ENCODE assay signal across 24 cellular contexts in genomic region chr3:17986393-17986816, GRCh38.
"Had no signal": no experiment of that assay in that cellular context is flagged by ENCODE, and none has a peak within 500 bp of the region (broad histone marks: within the 10 kb centered on the region; RNA-seq: fewer than 3 reads in every experiment).

No MANE protein-coding gene starts in this region.

- H3K27me3 Mint-ChIP-seq: activated naive CD8-positive, alpha-beta T cell treated with anti-CD3 and anti-CD28 coated beads for 36 hours had no signal

- DNase-seq: activated CD8-positive, alpha-beta memory T cell treated with anti-CD3 and anti-CD28 coated beads for 24 hours; activated CD8-positive, alpha-beta memory T cell treated with anti-CD3 and anti-CD28 coated beads, Interleukin-2, amount 50 U/mL, for 4 hours; activated naive CD4-positive, alpha-beta T cell treated with Interleukin-2 at 50 U/mL for 16 hours; activated naive CD8-positive, alpha-beta T cell treated with anti-CD3 and anti-CD28 coated beads for 36 hours; activated T-cell treated with anti-CD3 and anti-CD28 coated beads, Interleukin-2, amount 50 U/mL, for 4 hours; amniotic stem cell; cortex of kidney; heart right ventricle; islet precursor cell; left cardiac atrium; mucosa of descending colon; naive B cell; occipital lobe; posterior cingulate gyrus; right lobe of liver; stimulated activated CD4-positive, alpha-beta T cell treated with anti-CD3 and anti-CD28 coated beads, Interleukin-1b, Interleukin-23, amount 100 ng/mL, for 48 hours; trophoblast cell had no signal

- ATAC-seq: activated T-cell treated with anti-CD3 and anti-CD28 coated beads, Interleukin-2, amount 50 U/mL, for 4 hours; left cardiac atrium; mucosa of descending colon; right lobe of liver; WTC11 had no signal

- H3K27ac Mint-ChIP-seq: activated naive CD8-positive, alpha-beta T cell treated with anti-CD3 and anti-CD28 coated beads for 36 hours; memory B cell; naive B cell; T-helper 2 cell treated with Interferon-gamma antibody and Interleukin-4, amounts not matched to agents 5 μg/mL and 100 μg/mL, for 36 hours; WTC11 had no signal

- H3K4me1 ChIP-seq: heart right ventricle, right lobe of liver had no signal

- H3K36me3 Mint-ChIP-seq: activated naive CD8-positive, alpha-beta T cell treated with anti-CD3 and anti-CD28 coated beads for 36 hours; memory B cell; naive B cell had no signal

- H3K4me3 ChIP-seq: cardiac muscle cell, heart right ventricle, mucosa of descending colon, right lobe of liver, skin epidermis, vagina had no signal

- H3K4me1 Mint-ChIP-seq: activated naive CD8-positive, alpha-beta T cell treated with anti-CD3 and anti-CD28 coated beads for 36 hours; memory B cell; naive B cell; neural crest cell had no signal

- H3K27ac ChIP-seq: cardiac muscle cell, heart right ventricle, right lobe of liver, skin epidermis, vagina had no signal

- H3K9me3 Mint-ChIP-seq: activated naive CD8-positive, alpha-beta T cell treated with anti-CD3 and anti-CD28 coated beads for 36 hours; activated T-cell treated with anti-CD3 and anti-CD28 coated beads, Interleukin-2, amount 50 U/mL, for 4 hours; memory B cell; naive B cell; neural crest cell; T-helper 2 cell treated with Interferon-gamma antibody and Interleukin-4, amounts not matched to agents 5 μg/mL and 100 μg/mL, for 36 hours; WTC11 had no signal

- H3K36me3 ChIP-seq: cardiac muscle cell, heart right ventricle, right lobe of liver, vagina had no signal

- H3K9me3 ChIP-seq: heart right ventricle, mucosa of descending colon, right lobe of liver, vagina had no signal

- H3K27me3 ChIP-seq: cardiac muscle cell, right lobe of liver, vagina had no signal

- H3K4me3 Mint-ChIP-seq: activated naive CD8-positive, alpha-beta T cell treated with anti-CD3 and anti-CD28 coated beads for 36 hours; activated T-cell treated with anti-CD3 and anti-CD28 coated beads, Interleukin-2, amount 50 U/mL, for 4 hours; memory B cell; naive B cell; neural crest cell; T-helper 2 cell treated with Interferon-gamma antibody and Interleukin-4, amounts not matched to agents 5 μg/mL and 100 μg/mL, for 36 hours; WTC11 had no signal
